In the genomic region with DNA sequence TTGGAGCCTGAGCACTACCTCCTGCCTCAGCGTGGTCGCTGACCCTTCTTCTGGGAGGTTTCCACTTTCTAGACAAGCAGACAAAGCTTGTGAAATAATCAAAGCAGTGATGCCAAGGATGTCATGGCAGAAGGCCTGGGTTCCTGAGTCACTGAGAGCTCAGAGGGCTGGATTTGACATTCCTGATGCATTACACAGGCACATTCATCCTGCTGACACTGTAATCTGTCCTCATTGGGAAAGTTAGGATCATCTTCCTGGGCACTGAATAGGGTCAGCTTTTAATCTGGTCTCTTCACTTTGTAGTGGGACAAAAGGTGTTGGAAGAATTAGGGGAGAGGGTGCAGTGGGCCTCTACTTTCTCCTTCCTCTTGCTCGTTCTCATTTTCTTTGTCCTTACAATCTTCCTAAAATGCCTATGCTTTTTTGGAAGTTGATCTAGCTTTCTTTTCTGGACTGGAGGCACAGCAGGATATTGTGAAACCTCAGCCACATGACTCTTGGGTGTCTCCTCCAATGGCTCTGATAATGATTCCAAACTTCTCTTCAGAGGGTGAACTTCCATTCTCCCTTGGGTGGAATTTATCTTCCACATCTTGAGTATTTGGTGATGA, we compare ENCODE assay signal across 8 cellular contexts.
DNase-seq lines count a peak whose midpoint lies in the region; ATAC-seq, FAIRE-seq and TF ChIP-seq lines count a peak whose summit lies in the region.

No MANE protein-coding gene starts in this region.

- no peak for TF ChIP-seq CTCF in fibroblast of pulmonary artery (IDR thresholded peaks at IDR 0.05; ENCODE audit: low read length, missing control alignments)

- no peak for ATAC-seq in HG03039 (IDR thresholded peaks at IDR 0.05; ENCODE audit: unreplicated experiment)

- H3K4me3 ChIP-seq in fibroblast of pulmonary artery (replicated peaks; ENCODE audit: low read depth, low read length): peak overlapping the region; percentile 28

- DNase-seq in COLO829 (ENCODE audit: low spot score) (peak; percentile 70), RCC 7860 (ENCODE audit: low spot score) (peak; percentile 93), fibroblast of pulmonary artery (ENCODE audit: low read depth) (peak; percentile 99), non-pigmented ciliary epithelial cell (ENCODE audit: low read depth) (peak; percentile 95), NCI-H2107 (lab: John Stamatoyannopoulos, UW) (no peak), NCI-H510A (lab: John Stamatoyannopoulos, UW) (no peak), NCI-H1092 (lab: John Stamatoyannopoulos, UW) (no peak)

- FAIRE-seq in RCC 7860 (lab: Jason Lieb, UNC): peak; percentile 93

Comparison
In these comparisons a context has a peak if more than half of its experiments do, and no peak if none do; other contexts are left out.
1. DNase-seq: peak in COLO829 (single experiment), RCC 7860 (single experiment), fibroblast of pulmonary artery (single experiment) and non-pigmented ciliary epithelial cell (single experiment); none in NCI-H2107 (single experiment), NCI-H510A (single experiment) and NCI-H1092 (single experiment).